Comparison of ENCODE assay signal across 9 cellular contexts in the genomic region with DNA sequence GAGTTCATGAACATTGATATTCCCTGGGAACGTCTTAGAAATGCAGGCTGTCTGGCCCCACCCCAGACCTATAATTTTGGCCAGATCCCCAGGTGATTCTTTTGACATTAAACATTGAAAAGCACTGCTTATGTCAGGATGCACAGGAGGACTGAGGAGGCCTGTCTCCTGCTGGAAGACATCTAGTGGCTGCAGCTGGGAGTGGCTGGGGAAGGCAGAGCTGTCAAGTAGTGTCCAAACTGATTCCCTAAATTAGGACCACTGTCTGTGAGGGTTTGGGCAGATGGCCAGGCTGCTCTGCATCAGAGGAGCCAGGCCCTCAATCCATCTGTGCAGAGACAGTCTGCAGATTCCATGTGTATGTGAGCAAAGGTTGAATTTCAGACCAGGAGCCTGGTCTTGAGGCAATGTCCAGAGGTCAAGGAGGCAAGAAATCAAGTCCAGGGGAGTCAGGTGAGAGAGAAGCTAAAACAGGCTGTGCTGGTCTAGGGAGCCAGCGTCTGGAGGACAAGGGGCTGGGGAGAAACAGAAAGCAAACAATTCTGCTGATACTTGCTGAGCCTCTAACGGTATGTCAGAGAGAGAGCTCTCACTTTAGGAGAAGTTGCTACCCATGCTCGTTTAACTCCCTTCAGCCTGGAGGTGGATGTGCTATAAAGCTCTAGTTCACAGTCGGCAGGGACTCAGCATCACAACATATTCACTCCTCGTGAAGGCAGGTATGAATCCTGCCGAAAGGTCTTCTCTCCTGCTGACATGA. TPM values are rescaled to one million over a fixed set of nuclear protein-coding genes. Genes with fewer than 3 reads are reported as not detected.
DNase-seq lines count a peak whose midpoint lies in the region; ATAC-seq and TF ChIP-seq lines count a peak whose summit lies in the region.
"Had no signal": no experiment of that assay in that cellular context is flagged by ENCODE, and none has a peak within 500 bp of the region (broad histone marks: within the 10 kb centered on the region; RNA-seq: fewer than 3 reads in every experiment).

No MANE protein-coding gene starts in this region.

- H3F3A ChIP-seq in GM23338 (replicated peaks; ENCODE audit: low read depth): no peaks in the 10 kb centered on the region

- H3K9me3 Mint-ChIP-seq in GM23338: no peaks in the 10 kb centered on the region
- H3K9me3 Mint-ChIP-seq in mesothelial cell of epicardium: peaks cover 9% of the 10 kb centered on the region

- H3K36me3 Mint-ChIP-seq in GM23338 (ENCODE audit: low read depth) (no peaks in the 10 kb centered on the region), mesothelial cell of epicardium (no peaks in the 10 kb centered on the region)

- no peak for TF ChIP-seq POLR2A in Peyer's patch (IDR thresholded peaks at IDR 0.05)

- H3K4me3 ChIP-seq in GM23338: no peak overlapping the region
- H3K4me3 ChIP-seq in Peyer's patch: no peak overlapping the region
- H3K4me3 ChIP-seq in colonic mucosa: no peak overlapping the region

- no peaks in the 10 kb centered on the region for H3K27me3 ChIP-seq in GM23338 (ENCODE audit: insufficient read depth)
- H3K27me3 ChIP-seq in Peyer's patch: no peaks in the 10 kb centered on the region
- no peaks in the 10 kb centered on the region for H3K27me3 ChIP-seq in colonic mucosa

- H3K4me3 Mint-ChIP-seq in GM23338 (no peak overlapping the region), mesothelial cell of epicardium (no peak overlapping the region)

- peaks cover 3% of the 10 kb centered on the region; the same call in 1 of the 2 replicates for H3K4me1 ChIP-seq in GM23338 (ENCODE audit: insufficient read depth)
- peaks cover 0 to 34% (median 1%) of the 10 kb centered on the region in 4 donors for H3K4me1 ChIP-seq in Peyer's patch
- H3K4me1 ChIP-seq in colonic mucosa: peaks cover 16% of the 10 kb centered on the region

- H3K36me3 ChIP-seq in GM23338 (ENCODE audit: insufficient read depth) (no peaks in the 10 kb centered on the region), Peyer's patch (no peaks in the 10 kb centered on the region), colonic mucosa (no peaks in the 10 kb centered on the region)

- DNase-seq in DMS114 treated with DMSO at 0.1 percent for 48 hours (lab: John Stamatoyannopoulos, UW; ENCODE audit: unreplicated experiment): peak; percentile 8
- DNase-seq in GM23338 (ENCODE audit: low spot score): peak; percentile 50
- peak in 1 of 3 donors; percentile 62 for DNase-seq in Peyer's patch
- no peak for DNase-seq in colonic mucosa
- DNase-seq in mesothelial cell of epicardium (ENCODE audit: low spot score in 2 of 2, unreplicated experiment in 2 of 2): no peak
- DNase-seq in NOMO-1 treated with DMSO at 0.1 percent for 48 hours (lab: John Stamatoyannopoulos, UW; ENCODE audit: unreplicated experiment): no peak
- no peak for DNase-seq in GF-D8 (lab: John Stamatoyannopoulos, UW)

- H3K9me2 ChIP-seq in GM23338 (ENCODE audit: insufficient read depth): 0 out of 2 replicates have a peak, but pooled peaks cover 5% of the 10 kb centered on the region

- H3K27ac ChIP-seq in GM23338 (ENCODE audit: low read depth) (no peak overlapping the region), Peyer's patch (peak overlapping the region in 3 of 4 donors; percentile 20 to 46 (median 26)), colonic mucosa (no peak overlapping the region)

- H4K20me1 ChIP-seq in GM23338 (replicated peaks; ENCODE audit: insufficient read depth): no peaks in the 10 kb centered on the region

- intact Hi-C loops in colonic mucosa (cut with DNase I): no loop called here

- H3K27ac Mint-ChIP-seq in GM23338: no peak overlapping the region
- peak overlapping the region; percentile 59 for H3K27ac Mint-ChIP-seq in mesothelial cell of epicardium

- H3K4me2 ChIP-seq in GM23338: no peak overlapping the region

- ATAC-seq in GM23338 (peak; percentile 96), GM18517 (IDR thresholded peaks at IDR 0.05; ENCODE audit: unreplicated experiment) (no peak)

- no peaks in the 10 kb centered on the region for H3K79me2 ChIP-seq in GM23338 (replicated peaks; ENCODE audit: insufficient read depth)

- no peak overlapping the region for H2AFZ ChIP-seq in GM23338

- peaks cover 3% of the 10 kb centered on the region; the same call in 2 of the 3 replicates for H3K4me1 Mint-ChIP-seq in GM23338
- peaks cover 37% of the 10 kb centered on the region for H3K4me1 Mint-ChIP-seq in mesothelial cell of epicardium

- H3K9ac ChIP-seq in colonic mucosa (ENCODE audit: low read depth in 2 of 2, low read length in 2 of 2): peak overlapping the region in 1 of 2 donors; percentile 1

- peak; percentile 51 to 70 for TF ChIP-seq CTCF in GM23338 (conservative IDR thresholded peaks at IDR 0.05; ENCODE audit: low read depth in 2 of 2)
- peak in 4 of 6 experiments; percentile 12 to 51 (median 44) for TF ChIP-seq CTCF in Peyer's patch (IDR thresholded peaks at IDR 0.05)
- TF ChIP-seq CTCF in colonic mucosa (IDR thresholded peaks at IDR 0.05): peak; percentile 32
- no peak for TF ChIP-seq CTCF in mesothelial cell of epicardium (IDR thresholded peaks at IDR 0.05; ENCODE audit: unreplicated experiment)

- H3K9me3 ChIP-seq in Peyer's patch (no peaks in the 10 kb centered on the region), colonic mucosa (no peaks in the 10 kb centered on the region)

- H3K27me3 Mint-ChIP-seq in GM23338 (ENCODE audit: insufficient read depth, low read depth, poor library complexity) (no peaks in the 10 kb centered on the region), mesothelial cell of epicardium (ENCODE audit: low read depth) (no peaks in the 10 kb centered on the region)

TF ChIP-seq in GM23338, 12 proteins besides CTCF, POLR2A, EP300 and RAD21 (continues in another document):
- TF ChIP-seq POLR2AphosphoS5 (IDR thresholded peaks at IDR 0.05; ENCODE audit: low read depth) (no peak), EZH2phosphoT487 (IDR thresholded peaks at IDR 0.05; ENCODE audit: unreplicated experiment) (no peak), NANOG (IDR thresholded peaks at IDR 0.05; ENCODE audit: borderline replicate concordance) (no peak)
- TF ChIP-seq, protein P1, sequence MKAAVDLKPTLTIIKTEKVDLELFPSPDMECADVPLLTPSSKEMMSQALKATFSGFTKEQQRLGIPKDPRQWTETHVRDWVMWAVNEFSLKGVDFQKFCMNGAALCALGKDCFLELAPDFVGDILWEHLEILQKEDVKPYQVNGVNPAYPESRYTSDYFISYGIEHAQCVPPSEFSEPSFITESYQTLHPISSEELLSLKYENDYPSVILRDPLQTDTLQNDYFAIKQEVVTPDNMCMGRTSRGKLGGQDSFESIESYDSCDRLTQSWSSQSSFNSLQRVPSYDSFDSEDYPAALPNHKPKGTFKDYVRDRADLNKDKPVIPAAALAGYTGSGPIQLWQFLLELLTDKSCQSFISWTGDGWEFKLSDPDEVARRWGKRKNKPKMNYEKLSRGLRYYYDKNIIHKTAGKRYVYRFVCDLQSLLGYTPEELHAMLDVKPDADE (IDR thresholded peaks at IDR 0.05): no peak

RNA-seq across cellular contexts. Expression of a gene that starts 15.3 kb away (rescaled TPM):
- 5.6 and 7.2 TPM in 2 replicates for total RNA-seq in GM23338 (2014; rRNA removed; shearing (Covaris generic))
- polyA plus RNA-seq in GM23338 (2016; fragmentation: Nextera tagmentation; extraction: Ambion mirVana): 3.0 and 3.4 TPM in 2 replicates
- total RNA-seq in Peyer's patch: 100 to 1,000 TPM in 3 of 4 donors, 10 to 100 TPM in 1; 96.6 to 211 (median 125) TPM
- 100 to 1,000 TPM; 168 to 170 TPM for total RNA-seq in colonic mucosa
- total RNA-seq in mesothelial cell of epicardium: 9.9 to 10.4 TPM (median 10.3 TPM) in 3 replicates

RNA-seq across cellular contexts. Expression of a gene that starts 28.9 kb away (rescaled TPM):
- total RNA-seq in GM23338 (2014; rRNA removed; shearing (Covaris generic)): not detected in 2 replicates
- polyA plus RNA-seq in GM23338 (2016; fragmentation: Nextera tagmentation; extraction: Ambion mirVana): not detected in 2 replicates
- total RNA-seq in Peyer's patch (not detected), colonic mucosa (not detected), mesothelial cell of epicardium (not detected in 3 replicates)
- total RNA-seq: subcutaneous adipose tissue had no signal

Comparison
In these comparisons a context has a peak if more than half of its experiments do, and no peak if none do; other contexts are left out.
1. DNase-seq: peak in DMS114 treated with DMSO at 0.1 percent for 48 hours (single experiment) and GM23338 (single experiment); none in colonic mucosa (single experiment), mesothelial cell of epicardium (0 of 2), NOMO-1 treated with DMSO at 0.1 percent for 48 hours (single experiment) and GF-D8 (single experiment).
2. H3K27ac ChIP-seq: peak in Peyer's patch (3 of 4); none in GM23338 (single experiment) and colonic mucosa (single experiment).